In genomic region chr17:45306094-45306493, GRCh38 we compare ENCODE assay signal across 13 cellular contexts. TPM values are rescaled to one million over a fixed set of nuclear protein-coding genes. Genes with fewer than 3 reads are reported as not detected.
DNase-seq lines count a peak whose midpoint lies in the region; TF ChIP-seq lines count a peak whose summit lies in the region.
"Had no signal": no experiment of that assay in that cellular context is flagged by ENCODE, and none has a peak within 500 bp of the region (broad histone marks: within the 10 kb centered on the region; RNA-seq: fewer than 3 reads in every experiment).

No MANE protein-coding gene starts in this region.

- peaks cover 92% of the 10 kb centered on the region for H3K79me2 ChIP-seq in mammary epithelial cell (ENCODE audit: insufficient read depth, low read length)

- CTCF ChIA-PET in mammary epithelial cell (lab: Charles Lee; ENCODE audit: low non-redundant PET), result no interaction called here

- no TSS peak for BruUV-seq in mammary epithelial cell (replicated peaks; lab: Mats Ljungman, UMichigan)

- H3K36me3 ChIP-seq in breast epithelium (no peaks in the 10 kb centered on the region), mammary epithelial cell (ENCODE audit: insufficient read depth, low read length) (peaks cover 12% of the 10 kb centered on the region), mucosa of rectum (ENCODE audit: control insufficient read depth in 2 of 2, insufficient read depth in 2 of 2, low read length in 2 of 2) (peaks cover 0 to 5% of the 10 kb centered on the region in 2 donors), thymus (ENCODE audit: control insufficient read depth, insufficient read depth) (peaks cover 3% of the 10 kb centered on the region)

- H3K27ac Mint-ChIP-seq in activated T-helper 2 cell treated with anti-CD3 and anti-CD28 coated beads, Interferon-gamma antibody, Interleukin-2, Interleukin-4, amounts not matched to agents 10 μg/mL and 5 μg/mL and 100 μg/mL, durations not matched to agents 14 hours and 24 hours and 36 hours, result peak overlapping the region; percentile 77

- dilution Hi-C loops in mammary epithelial cell (cut with HindIII; ENCODE audit: low sequenced_read_pairs), result loop anchor here (5.0 kb wide), 1 partner anchor 81 kb away; no protein-coding TSS in a partner anchor

- H2AFZ ChIP-seq in mammary epithelial cell (ENCODE audit: low read depth, low read length), result no peak overlapping the region

- TF ChIP-seq CTCF in breast epithelium (IDR thresholded peaks at IDR 0.05), result no peak
- no peak for TF ChIP-seq CTCF in mammary epithelial cell (conservative IDR thresholded peaks at IDR 0.05 in 1 of 2, IDR thresholded peaks at IDR 0.05 in 1 of 2; ENCODE audit: extremely low read depth in 1 of 2, insufficient read depth in 1 of 2, low read depth in 1 of 2, low read length in 2 of 2)

- H3K27ac ChIP-seq in breast epithelium (peak overlapping the region; percentile 44 to 91), mammary epithelial cell (ENCODE audit: insufficient read depth, low read depth, low read length) (no peak overlapping the region), mucosa of rectum (ENCODE audit: low read depth in 2 of 2, low read length in 2 of 2) (peak overlapping the region; percentile 14 to 44), thymus (ENCODE audit: low read depth) (peak overlapping the region; percentile 37)

- DNase-seq in breast epithelium (ENCODE audit: low spot score in 2 of 2) (no peak), mammary epithelial cell (no peak), NCI-H146 (lab: John Stamatoyannopoulos, UW) (no peak), NCI-H2029 treated with DMSO at 0.1 percent for 48 hours (lab: John Stamatoyannopoulos, UW) (no peak)
- no peak for DNase-seq in activated T-helper 2 cell treated with anti-CD3 and anti-CD28 coated beads, Interferon-gamma antibody, Interleukin-2, Interleukin-4, amounts not matched to agents 10 μg/mL and 5 μg/mL and 100 μg/mL, durations not matched to agents 14 hours and 24 hours and 36 hours (ENCODE audit: low spot score)
- DNase-seq in stimulated activated CD4-positive, alpha-beta T cell treated with anti-CD3 and anti-CD28 coated beads, Interleukin-4, amount 100 ng/mL, for 1 hour, result no peak
- DNase-seq: BE2C, NCI-H2107 had no signal

- H3K4me1 ChIP-seq in breast epithelium, result peaks cover 4 to 35% of the 10 kb centered on the region in 2 donors
- H3K4me1 ChIP-seq in mammary epithelial cell (ENCODE audit: insufficient read depth, low read length), result peaks cover 28% of the 10 kb centered on the region
- peaks cover 48 to 55% of the 10 kb centered on the region in 2 donors for H3K4me1 ChIP-seq in mucosa of rectum (ENCODE audit: control insufficient read depth in 2 of 2, insufficient read depth in 2 of 2, low read length in 2 of 2)
- peaks cover 16% of the 10 kb centered on the region for H3K4me1 ChIP-seq in thymus (ENCODE audit: control insufficient read depth, insufficient read depth, low read length)

- H3K27me3 ChIP-seq in breast epithelium, result no peaks in the 10 kb centered on the region
- H3K27me3 ChIP-seq in mammary epithelial cell (ENCODE audit: insufficient read depth, low read length), result no peaks in the 10 kb centered on the region
- no peaks in the 10 kb centered on the region for H3K27me3 ChIP-seq in mucosa of rectum (ENCODE audit: control insufficient read depth in 2 of 2, insufficient read depth in 2 of 2, low read length in 2 of 2)
- H3K27me3 ChIP-seq in thymus (ENCODE audit: control insufficient read depth, insufficient read depth), result no peaks in the 10 kb centered on the region
- H3K27me3 ChIP-seq: BE2C had no signal

- H3K9me3 Mint-ChIP-seq in activated T-helper 2 cell treated with anti-CD3 and anti-CD28 coated beads, Interferon-gamma antibody, Interleukin-2, Interleukin-4, amounts not matched to agents 10 μg/mL and 5 μg/mL and 100 μg/mL, durations not matched to agents 14 hours and 24 hours and 36 hours, result no peaks in the 10 kb centered on the region

- H4K20me1 ChIP-seq in mammary epithelial cell (ENCODE audit: insufficient read depth, low read length), result no peaks in the 10 kb centered on the region

- no peak overlapping the region for H3K4me2 ChIP-seq in mammary epithelial cell (ENCODE audit: insufficient read depth, low read depth, low read length)

- H3K36me3 Mint-ChIP-seq in activated T-helper 2 cell treated with anti-CD3 and anti-CD28 coated beads, Interferon-gamma antibody, Interleukin-2, Interleukin-4, amounts not matched to agents 10 μg/mL and 5 μg/mL and 100 μg/mL, durations not matched to agents 14 hours and 24 hours and 36 hours (ENCODE audit: low read depth), result peaks cover 68% of the 10 kb centered on the region

- no peaks in the 10 kb centered on the region for H3K27me3 Mint-ChIP-seq in activated T-helper 2 cell treated with anti-CD3 and anti-CD28 coated beads, Interferon-gamma antibody, Interleukin-2, Interleukin-4, amounts not matched to agents 10 μg/mL and 5 μg/mL and 100 μg/mL, durations not matched to agents 14 hours and 24 hours and 36 hours (ENCODE audit: low read depth)

- WGBS in mammary epithelial cell (ENCODE audit: low coverage, missing lambda C conversion rate), result 87% methylated on average over 4 of the region's 4 CpGs
- 74% methylated on average over 4 of the region's 4 CpGs for WGBS in thymus

- TF ChIP-seq POLR2A in breast epithelium (IDR thresholded peaks at IDR 0.05), result no peak

- H3K4me3 ChIP-seq in breast epithelium (no peak overlapping the region), mammary epithelial cell (replicated peaks in 1 of 3; ENCODE audit: insufficient read depth in 1 of 3, low read depth in 2 of 3, low read length in 3 of 3) (no peak overlapping the region), mucosa of rectum (ENCODE audit: low read length in 2 of 2) (no peak overlapping the region), thymus (ENCODE audit: low read length) (no peak overlapping the region)

- H3K9ac ChIP-seq in mammary epithelial cell (ENCODE audit: insufficient read depth, low read length), result no peak overlapping the region
- peak overlapping the region in 1 of 2 donors; percentile 26 for H3K9ac ChIP-seq in mucosa of rectum (ENCODE audit: low read depth in 1 of 2, low read length in 2 of 2)

- H3K9me3 ChIP-seq in breast epithelium (no peaks in the 10 kb centered on the region), mammary epithelial cell (replicated peaks; ENCODE audit: insufficient read depth, low read length) (no peaks in the 10 kb centered on the region), mucosa of rectum (ENCODE audit: control insufficient read depth in 2 of 2, low read length in 2 of 2) (no peaks in the 10 kb centered on the region), thymus (ENCODE audit: control insufficient read depth) (no peaks in the 10 kb centered on the region)
- H3K9me3 ChIP-seq: BE2C had no signal

- H3K4me3 Mint-ChIP-seq in activated T-helper 2 cell treated with anti-CD3 and anti-CD28 coated beads, Interferon-gamma antibody, Interleukin-2, Interleukin-4, amounts not matched to agents 10 μg/mL and 5 μg/mL and 100 μg/mL, durations not matched to agents 14 hours and 24 hours and 36 hours (ENCODE audit: low read depth), result peak overlapping the region; percentile 26

- intact Hi-C loops in breast epithelium (cut with DNase I; ENCODE audit: low total_unique reads), result no loop called here
- intact Hi-C loops in mammary epithelial cell (cut with micrococcal nuclease), result no loop called here
- intact Hi-C loops in activated T-helper 2 cell treated with anti-CD3 and anti-CD28 coated beads, Interferon-gamma antibody, Interleukin-2, Interleukin-4, amounts not matched to agents 10 μg/mL and 5 μg/mL and 100 μg/mL, durations not matched to agents 14 hours and 24 hours and 36 hours (cut with micrococcal nuclease), result no loop called here

- in situ Hi-C loops in mammary epithelial cell (cut with MboI; ENCODE audit: low sequenced_read_pairs in 2 of 2), result no loop called here

- peaks cover 75% of the 10 kb centered on the region for H3K4me1 Mint-ChIP-seq in activated T-helper 2 cell treated with anti-CD3 and anti-CD28 coated beads, Interferon-gamma antibody, Interleukin-2, Interleukin-4, amounts not matched to agents 10 μg/mL and 5 μg/mL and 100 μg/mL, durations not matched to agents 14 hours and 24 hours and 36 hours (ENCODE audit: low read depth)

RNA-seq across cellular contexts. Expression of gene MAP3K14, which starts 10.7 kb away (rescaled TPM):
- 10 to 100 TPM in 1 of 3 donors, 1 to 10 TPM in 2; 4.3 to 12.3 (median 6.9) TPM for total RNA-seq in breast epithelium
- total RNA-seq in mammary epithelial cell, result 10 to 100 TPM in 1 of 2 donors, 1 to 10 TPM in 1; 5.2 to 11.6 TPM
- 9.3 TPM for polyA plus RNA-seq in mammary epithelial cell
- polyA minus RNA-seq in mammary epithelial cell, result 9.1 TPM
- 45.6 and 49.5 TPM in 2 replicates for total RNA-seq in activated T-helper 2 cell treated with anti-CD3 and anti-CD28 coated beads, Interferon-gamma antibody, Interleukin-2, Interleukin-4, amounts not matched to agents 10 μg/mL and 5 μg/mL and 100 μg/mL, durations not matched to agents 14 hours and 24 hours and 36 hours
- polyA plus RNA-seq in thymus, result 21.8 TPM

RNA-seq across cellular contexts. Expression of gene SPATA32, which starts 44.2 kb away (rescaled TPM):
- total RNA-seq in breast epithelium, result under 1 TPM in 1 of 3 donors, not detected in 2; 0.44 TPM
- total RNA-seq in mammary epithelial cell, result under 1 TPM in 1 of 2 donors, not detected in 1; 0.21 TPM
- polyA plus RNA-seq in mammary epithelial cell, result not detected
- not detected for polyA minus RNA-seq in mammary epithelial cell
- total RNA-seq in activated T-helper 2 cell treated with anti-CD3 and anti-CD28 coated beads, Interferon-gamma antibody, Interleukin-2, Interleukin-4, amounts not matched to agents 10 μg/mL and 5 μg/mL and 100 μg/mL, durations not matched to agents 14 hours and 24 hours and 36 hours, result 0.37 and 0.67 TPM in 2 replicates
- polyA plus RNA-seq in thymus, result 0.21 TPM
- total RNA-seq: glomerular endothelial cell, mesenteric fat pad, OCI-LY7 had no signal
